In genomic region chr19:6278051-6278450, GRCh38 we compare ENCODE assay signal across 11 cellular contexts. TPM values are rescaled to one million over a fixed set of nuclear protein-coding genes. Genes with fewer than 3 reads are reported as not detected.
DNase-seq lines count a peak whose midpoint lies in the region; ATAC-seq, FAIRE-seq and TF ChIP-seq lines count a peak whose summit lies in the region.
"Had no signal": no experiment of that assay in that cellular context is flagged by ENCODE, and none has a peak within 500 bp of the region (broad histone marks: within the 10 kb centered on the region; RNA-seq: fewer than 3 reads in every experiment).

No MANE protein-coding gene starts in this region.

- H3K9me3 ChIP-seq in AG04450 (ENCODE audit: control insufficient read depth, insufficient read depth, low read length) (no peaks in the 10 kb centered on the region), HUES64 (ENCODE audit: insufficient read depth, low read depth, low read length) (no peaks in the 10 kb centered on the region), K562 (replicated peaks; ENCODE audit: control insufficient read depth, insufficient read depth, low read depth, low read length) (no peaks in the 10 kb centered on the region), kidney (ENCODE audit: control insufficient read depth in 1 of 2, low read length in 2 of 2) (no peaks in the 10 kb centered on the region)

- no peaks in the 10 kb centered on the region for H3K27me3 Mint-ChIP-seq in natural killer cell (ENCODE audit: low read depth in 2 of 2)

- in situ Hi-C loops in K562 (cut with MboI): no loop called here

- CTCF ChIA-PET in AG04450 (lab: Charles Lee) (interaction anchor here (0.6 to 2.0 kb wide), 2 partner anchors 59 to 183 kb away, joined by 4 to 11 read pairs; no protein-coding TSS in a partner anchor), K562 (lab: Yijun Ruan, JAX; ENCODE audit: low intra/inter-chr PET ratio) (no interaction called here)

- intact Hi-C loops in K562 (cut with micrococcal nuclease): no loop called here
- intact Hi-C loops in natural killer cell (cut with micrococcal nuclease): no loop called here
- intact Hi-C loops in kidney (cut with DNase I): no loop called here
- intact Hi-C loops in head of caudate nucleus (cut with DNase I): loop anchor here (5.0 kb wide), 1 partner anchor 36 kb away; no protein-coding TSS in a partner anchor

- TF ChIP-seq CTCF in AG04450 (IDR thresholded peaks at IDR 0.05; ENCODE audit: low read depth, low read length): no peak
- TF ChIP-seq CTCF in K562 (IDR thresholded peaks at IDR 0.05 in 2 of 3, conservative IDR thresholded peaks at IDR 0.05 in 1 of 3; ENCODE audit: insufficient read depth in 2 of 3, low read depth in 1 of 3, low read length in 3 of 3): no peak
- no peak for TF ChIP-seq CTCF in natural killer cell (IDR thresholded peaks at IDR 0.05)
- no peak for TF ChIP-seq CTCF in kidney (IDR thresholded peaks at IDR 0.05; ENCODE audit: borderline replicate concordance, extremely low read depth, insufficient read depth)

- POLR2A ChIA-PET in AG04450 (lab: Yijun Ruan, JAX) (no interaction called here), K562 (lab: Yijun Ruan, JAX) (no interaction called here)

- no peak for FAIRE-seq in K562 (lab: Jason Lieb, UNC)
- FAIRE-seq in kidney (lab: Jason Lieb, UNC): no peak

- H4K20me1 ChIP-seq in K562 (replicated peaks; ENCODE audit: control insufficient read depth, insufficient read depth, low read length): peaks cover 23% of the 10 kb centered on the region; the same call in 1 of the 2 replicates

- H3K36me3 Mint-ChIP-seq in natural killer cell: no peaks in the 10 kb centered on the region

- H3K27ac Mint-ChIP-seq in natural killer cell: peak overlapping the region; percentile 89 to 91

- no peak for ATAC-seq in K562
- no peak for ATAC-seq in natural killer cell

- H3K4me2 ChIP-seq in K562 (ENCODE audit: insufficient read depth, low read length): peak overlapping the region; percentile 86

- no peak for TF ChIP-seq RAD21 in K562 (CRISPR knock-in tag; conservative IDR thresholded peaks at IDR 0.05 in 1 of 2, IDR thresholded peaks at IDR 0.05 in 1 of 2)

- H3K4me1 ChIP-seq in HUES64 (ENCODE audit: insufficient read depth, low read length) (peaks cover 31% of the 10 kb centered on the region), K562 (replicated peaks in 1 of 2; ENCODE audit: control insufficient read depth in 2 of 2, insufficient read depth in 2 of 2, low read length in 2 of 2) (peaks cover 55 to 58% of the 10 kb centered on the region in 2 experiments), kidney (ENCODE audit: control insufficient read depth in 1 of 2, insufficient read depth in 1 of 2, low read depth in 1 of 2, low read length in 2 of 2) (peaks cover 44 to 46% of the 10 kb centered on the region in 2 donors)

- H3K27me3 ChIP-seq in AG04450 (ENCODE audit: control insufficient read depth, insufficient read depth, low read length) (no peaks in the 10 kb centered on the region), HUES64 (ENCODE audit: insufficient read depth, low read length) (no peaks in the 10 kb centered on the region), K562 (ENCODE audit: control insufficient read depth in 2 of 2, insufficient read depth in 2 of 2, low read length in 2 of 2) (no peaks in the 10 kb centered on the region)

- H3K27ac ChIP-seq in AG04450 (ENCODE audit: low read depth, low read length) (no peak overlapping the region), HUES64 (ENCODE audit: low read depth, low read length) (no peak overlapping the region), K562 (ENCODE audit: extremely low read depth, low read depth, low read length) (no peak overlapping the region), kidney (ENCODE audit: low read depth in 2 of 2, low read length in 2 of 2) (no peak overlapping the region)

- H3K36me3 ChIP-seq in HUES64 (ENCODE audit: insufficient read depth, low read length) (peaks cover 9% of the 10 kb centered on the region), K562 (ENCODE audit: control insufficient read depth, insufficient read depth, low read length) (peaks cover 29% of the 10 kb centered on the region; the same call in 2 of the 3 replicates), kidney (ENCODE audit: control insufficient read depth in 1 of 2, insufficient read depth in 2 of 2, low read length in 2 of 2) (no peaks in the 10 kb centered on the region)

- no peak overlapping the region for H3K9ac ChIP-seq in HUES64 (ENCODE audit: low read depth, low read length)
- H3K9ac ChIP-seq in K562 (ENCODE audit: insufficient read depth in 1 of 2, low read depth in 2 of 2, low read length in 2 of 2): peak overlapping the region; percentile 31 to 81; a peak in 3 of 4 replicates
- H3K9ac ChIP-seq in kidney (ENCODE audit: low read length in 2 of 2): peak overlapping the region in 1 of 2 donors; percentile 88

- H3K4me3 ChIP-seq in AG04450 (ENCODE audit: low read depth, low read length) (peak overlapping the region; percentile 84), HUES64 (ENCODE audit: low read length) (peak overlapping the region; percentile 89), K562 (peak overlapping the region; percentile 5; the same call in 1 of the 2 replicates), kidney (ENCODE audit: low read length in 2 of 2) (no peak overlapping the region)

- peaks cover 64% of the 10 kb centered on the region for H3K79me2 ChIP-seq in K562 (ENCODE audit: control insufficient read depth, insufficient read depth, low read length)

- TF ChIP-seq POLR2A in K562 (conservative IDR thresholded peaks at IDR 0.05): no peak

- BruUV-seq in K562 (replicated peaks; lab: Mats Ljungman, UMichigan): no TSS peak

- no peak for DNase-seq in AG04450 (ENCODE audit: low read depth, low spot score)
- DNase-seq in K562 (ENCODE audit: extremely low read depth in 1 of 4, low spot score in 3 of 4): peak in 1 of 4 experiments; percentile 2
- DNase-seq in natural killer cell: no peak
- DNase-seq in kidney: no peak
- no peak for DNase-seq in GM19240 (ENCODE audit: insufficient read length, low spot score)
- no peak for DNase-seq in head of caudate nucleus
- DNase-seq in effector CD8-positive, alpha-beta T cell (lab: John Stamatoyannopoulos, UW): no peak
- DNase-seq: NCI-H1105 treated with DMSO at 0.1 percent for 48 hours, occipital lobe had no signal

- H2AFZ ChIP-seq in K562 (ENCODE audit: low read depth, low read length): no peak overlapping the region

- 93% methylated on average over 9 of the region's 9 CpGs for WGBS in HUES64
- WGBS in K562 (ENCODE audit: insufficient coverage, low coverage, missing lambda C conversion rate): 68% methylated on average over 9 of the region's 9 CpGs

- H3K9me1 ChIP-seq in K562 (ENCODE audit: control insufficient read depth, insufficient read depth, low read length): no peaks in the 10 kb centered on the region

- peak overlapping the region; percentile 95 for H3K4me3 Mint-ChIP-seq in natural killer cell

- H3K4me1 Mint-ChIP-seq in natural killer cell: peaks cover 53 to 61% of the 10 kb centered on the region in 2 donors

- no peaks in the 10 kb centered on the region for H3K9me3 Mint-ChIP-seq in natural killer cell

- no peak for TF ChIP-seq EP300 in K562 (IDR thresholded peaks at IDR 0.05; ENCODE audit: low read length)

RNA-seq across cellular contexts. Expression of gene MLLT1, which starts 1.7 kb away (rescaled TPM):
- polyA plus RNA-seq in AG04450 (2011; rRNA removed) (12.3 and 15.3 TPM in 2 replicates), K562 (2011; rRNA removed) (9.4 and 16.8 TPM in 2 replicates), K562 (2014; fragmentation: Illumina TruSeq; extraction: Trizol) (20.0 and 33.6 TPM in 2 replicates), K562 (2014; fragmentation: Nextera tagmentation; extraction: Ambion mirVana) (under 1 TPM; 0.23 to 0.35 TPM), K562 (2014; rRNA removed) (25.1 and 31.8 TPM in 2 replicates), kidney (ENCODE audit: insufficient read depth, low read depth, low replicate concordance) (32.0 TPM)
- polyA minus RNA-seq in AG04450 (2011; rRNA and poly(A)+ RNA removed): 17.5 and 18.0 TPM in 2 replicates
- 26.7 TPM for polyA plus RNA-seq in HUES64 (2013, experiment 1 of 2)
- 30.2 TPM for polyA plus RNA-seq in HUES64 (2013, experiment 2 of 2)
- total RNA-seq in K562 (2011; cell fraction: chromatin; rRNA removed; ENCODE audit: low replicate concordance): 19.8 and 49.9 TPM in 2 replicates
- total RNA-seq in K562 (2011; cell fraction: nucleolus; rRNA removed): 31.4 and 31.6 TPM in 2 replicates
- 16.6 and 20.8 TPM in 2 replicates for total RNA-seq in K562 (2011; cell fraction: nucleoplasm; rRNA removed)
- total RNA-seq in K562 (2014; rRNA removed) (15.4 and 20.0 TPM in 2 replicates), K562 (2014; rRNA removed; fragmentation: Illumina TruSeq; extraction: Trizol) (4.2 and 5.0 TPM in 2 replicates), K562 (2015; rRNA removed; fragmentation: Illumina TruSeq; extraction: Trizol) (16.1 and 16.7 TPM in 2 replicates), K562 (2021) (63.5 and 67.6 TPM in 2 replicates), natural killer cell (10 to 100 TPM; 30.2 to 43.8 (median 36.6) TPM), kidney (53.2 TPM)
- polyA plus RNA-seq in K562 (2011; cell fraction: cytosol; rRNA removed): 12.6 and 29.0 TPM in 2 replicates
- polyA plus RNA-seq in K562 (2011; cell fraction: nucleus; rRNA removed): 37.6 and 84.7 TPM in 2 replicates
- 36.7 and 56.3 TPM in 2 replicates for polyA plus RNA-seq in K562 (2012)
- polyA minus RNA-seq in K562 (2011; rRNA and poly(A)+ RNA removed): 4.5 and 7.6 TPM in 2 replicates
- 38.5 and 38.8 TPM in 2 replicates for polyA minus RNA-seq in K562 (2011; cell fraction: cytosol; rRNA and poly(A)+ RNA removed)
- 9.6 and 11.2 TPM in 2 replicates for polyA minus RNA-seq in K562 (2011; cell fraction: nucleus; rRNA and poly(A)+ RNA removed)

RNA-seq across cellular contexts. Expression of gene ACER1, which starts 55.4 kb away (rescaled TPM):
- polyA plus RNA-seq in AG04450 (2011; rRNA removed) (not detected in 2 replicates), K562 (2011; rRNA removed) (not detected in 2 replicates), K562 (2014; fragmentation: Illumina TruSeq; extraction: Trizol) (not detected in 2 replicates), K562 (2014; fragmentation: Nextera tagmentation; extraction: Ambion mirVana) (not detected), K562 (2014; rRNA removed) (not detected in 2 replicates), kidney (ENCODE audit: insufficient read depth, low read depth, low replicate concordance) (not detected)
- polyA minus RNA-seq in AG04450 (2011; rRNA and poly(A)+ RNA removed): not detected in 2 replicates
- not detected for polyA plus RNA-seq in HUES64 (2013, experiment 1 of 2)
- polyA plus RNA-seq in HUES64 (2013, experiment 2 of 2): not detected
- not detected in 2 replicates for total RNA-seq in K562 (2011; cell fraction: chromatin; rRNA removed; ENCODE audit: low replicate concordance)
- total RNA-seq in K562 (2011; cell fraction: nucleolus; rRNA removed): not detected in 2 replicates
- total RNA-seq in K562 (2011; cell fraction: nucleoplasm; rRNA removed): not detected in 2 replicates
- total RNA-seq in K562 (2014; rRNA removed) (not detected in 2 replicates), K562 (2014; rRNA removed; fragmentation: Illumina TruSeq; extraction: Trizol) (not detected in 2 replicates), K562 (2015; rRNA removed; fragmentation: Illumina TruSeq; extraction: Trizol) (not detected in 2 replicates), K562 (2021) (not detected in 2 replicates), natural killer cell (under 1 TPM in 2 of 3 donors, not detected in 1; 0.25 to 0.35 TPM), kidney (not detected)
- polyA plus RNA-seq in K562 (2011; cell fraction: cytosol; rRNA removed): not detected in 2 replicates
- not detected in 2 replicates for polyA plus RNA-seq in K562 (2011; cell fraction: nucleus; rRNA removed)
- polyA plus RNA-seq in K562 (2012): not detected in 2 replicates
- polyA minus RNA-seq in K562 (2011; rRNA and poly(A)+ RNA removed): not detected in 2 replicates
- polyA minus RNA-seq in K562 (2011; cell fraction: cytosol; rRNA and poly(A)+ RNA removed): not detected in 2 replicates
- polyA minus RNA-seq in K562 (2011; cell fraction: nucleus; rRNA and poly(A)+ RNA removed): not detected in 2 replicates
- total RNA-seq: G401, occipital lobe had no signal

Comparison
In these comparisons a context has a peak if more than half of its experiments do, and no peak if none do; other contexts are left out.
1. H3K4me3 ChIP-seq: peak in AG04450 (single experiment), HUES64 (single experiment) and K562 (single experiment); none in kidney (0 of 2).